In genomic region chr12:39188689-39189088, GRCh38 we compare ENCODE assay signal across 34 cellular contexts.
DNase-seq lines count a peak whose midpoint lies in the region; ATAC-seq, FAIRE-seq and TF ChIP-seq lines count a peak whose summit lies in the region.
"Had no signal": no experiment of that assay in that cellular context is flagged by ENCODE, and none has a peak within 500 bp of the region (broad histone marks: within the 10 kb centered on the region; RNA-seq: fewer than 3 reads in every experiment).

No MANE protein-coding gene starts in this region.

- H3K79me2 ChIP-seq in HepG2 (ENCODE audit: insufficient read depth, low read length) (no peaks in the 10 kb centered on the region), K562 (ENCODE audit: control insufficient read depth, insufficient read depth, low read length) (no peaks in the 10 kb centered on the region)

- ATAC-seq in HepG2, result no peak
- ATAC-seq in right lobe of liver, result no peak
- ATAC-seq in A549, result no peak
- ATAC-seq in K562, result no peak
- ATAC-seq in gastroesophageal sphincter, result no peak
- ATAC-seq: CD8-positive, alpha-beta T cell had no signal

- H3K4me3 ChIP-seq in HepG2 (replicated peaks in 1 of 3; ENCODE audit: insufficient read depth in 1 of 3, low read depth in 2 of 3, low read length in 3 of 3) (no peak overlapping the region), right lobe of liver (no peak overlapping the region), A549 (no peak overlapping the region), K562 (no peak overlapping the region), gastroesophageal sphincter (no peak overlapping the region)
- H3K4me3 ChIP-seq: BLaER1; BLaER1 treated with 17β-estradiol and CSF1 and Interleukin-3, amounts not matched to agents 10 nM and 100 nM had no signal

- H3K9me3 ChIP-seq in HepG2 (ENCODE audit: low read length), result no peaks in the 10 kb centered on the region
- no peaks in the 10 kb centered on the region for H3K9me3 ChIP-seq in right lobe of liver
- no peaks in the 10 kb centered on the region; the same call in 2 of the 3 replicates for H3K9me3 ChIP-seq in A549
- no peaks in the 10 kb centered on the region for H3K9me3 ChIP-seq in K562 (replicated peaks; ENCODE audit: control insufficient read depth, insufficient read depth, low read depth, low read length)
- H3K9me3 ChIP-seq in gastroesophageal sphincter, result no peaks in the 10 kb centered on the region
- H3K9me3 ChIP-seq: BE2C; BLaER1; BLaER1 treated with 17β-estradiol and CSF1 and Interleukin-3, amounts not matched to agents 10 nM and 100 nM; Caco-2 had no signal

- H3K27me3 ChIP-seq in HepG2 (ENCODE audit: control insufficient read depth in 1 of 2, insufficient read depth in 2 of 2, low read length in 2 of 2), result no peaks in the 10 kb centered on the region
- H3K27me3 ChIP-seq in right lobe of liver, result no peaks in the 10 kb centered on the region
- H3K27me3 ChIP-seq in K562 (ENCODE audit: control insufficient read depth in 2 of 2, insufficient read depth in 2 of 2, low read length in 2 of 2), result no peaks in the 10 kb centered on the region
- H3K27me3 ChIP-seq in gastroesophageal sphincter, result no peaks in the 10 kb centered on the region
- H3K27me3 ChIP-seq: BE2C; BLaER1; BLaER1 treated with 17β-estradiol and CSF1 and Interleukin-3, amounts not matched to agents 10 nM and 100 nM had no signal

- no peak for FAIRE-seq in HepG2 (lab: Jason Lieb, UNC)
- FAIRE-seq in A549 (lab: Jason Lieb, UNC), result no peak
- FAIRE-seq in K562 (lab: Jason Lieb, UNC), result no peak
- FAIRE-seq in frontal cortex (lab: Jason Lieb, UNC), result peak; percentile 15
- FAIRE-seq: A204.1, D721Med had no signal

- POLR2A ChIA-PET in HepG2 (lab: Yijun Ruan, JAX) (no interaction called here), A549 (lab: Yijun Ruan, JAX) (no interaction called here), K562 (lab: Yijun Ruan, JAX) (no interaction called here)

- H2AFZ ChIP-seq in HepG2 (ENCODE audit: low read length) (no peak overlapping the region), K562 (ENCODE audit: low read depth, low read length) (no peak overlapping the region)

- H3K4me1 ChIP-seq in HepG2 (ENCODE audit: insufficient read depth, low read length), result no peaks in the 10 kb centered on the region
- H3K4me1 ChIP-seq in right lobe of liver, result no peaks in the 10 kb centered on the region
- H3K4me1 ChIP-seq in A549, result no peaks in the 10 kb centered on the region
- H3K4me1 ChIP-seq in K562 (replicated peaks in 1 of 2; ENCODE audit: control insufficient read depth in 2 of 2, insufficient read depth in 2 of 2, low read length in 2 of 2), result no peaks in the 10 kb centered on the region
- no peaks in the 10 kb centered on the region for H3K4me1 ChIP-seq in gastroesophageal sphincter
- H3K4me1 ChIP-seq: BLaER1; BLaER1 treated with 17β-estradiol and CSF1 and Interleukin-3, amounts not matched to agents 10 nM and 100 nM; Caco-2 had no signal

- TF ChIP-seq POLR2A in HepG2 (IDR thresholded peaks at IDR 0.05; ENCODE audit: insufficient read depth in 1 of 2, low read depth in 2 of 2, low read length in 2 of 2) (no peak), right lobe of liver (IDR thresholded peaks at IDR 0.05) (no peak), A549 (IDR thresholded peaks at IDR 0.05; ENCODE audit: low read length) (no peak), K562 (conservative IDR thresholded peaks at IDR 0.05) (no peak), gastroesophageal sphincter (IDR thresholded peaks at IDR 0.05) (no peak)

- no peak for TF ChIP-seq EP300 in HepG2 (IDR thresholded peaks at IDR 0.05; ENCODE audit: low read depth in 2 of 2, low read length in 2 of 2)
- no peak for TF ChIP-seq EP300 in HepG2 (CRISPR knock-in tag; IDR thresholded peaks at IDR 0.05; ENCODE audit: borderline replicate concordance)
- no peak for TF ChIP-seq EP300 in A549 (IDR thresholded peaks at IDR 0.05)
- no peak for TF ChIP-seq EP300 in K562 (IDR thresholded peaks at IDR 0.05; ENCODE audit: low read length)
- TF ChIP-seq EP300 in gastroesophageal sphincter (IDR thresholded peaks at IDR 0.05), result no peak

- H3K9me1 ChIP-seq in K562 (ENCODE audit: control insufficient read depth, insufficient read depth, low read length), result no peaks in the 10 kb centered on the region

- DNase-seq in HepG2 (ENCODE audit: low spot score) (no peak), right lobe of liver (no peak), A549 (ENCODE audit: low read depth in 1 of 2, low spot score in 1 of 2) (no peak), K562 (ENCODE audit: extremely low read depth in 1 of 4, low spot score in 3 of 4) (no peak), frontal cortex (ENCODE audit: low spot score in 2 of 2) (no peak), D341Med (ENCODE audit: low spot score) (no peak), germinal center (ENCODE audit: low spot score) (no peak)
- DNase-seq: 8988T; ACHN; AML-193; BE2C; C1 segment of cervical spinal cord; Caco-2; Calu3; CD4-positive, alpha-beta memory T cell; CD4-positive, alpha-beta T cell; CD4-positive, CD25-positive, alpha-beta regulatory T cell; CD8-positive, alpha-beta memory T cell; CD8-positive, alpha-beta T cell; COR-L47; DMS 273 treated with DMSO at 0.1 percent for 48 hours; DMS153; DMS53; DMS79; DMS79 treated with DMSO at 0.1 percent for 48 hours; DND-41; EL had no signal

- H3K9ac ChIP-seq in HepG2 (ENCODE audit: insufficient read depth, low read depth, low read length) (no peak overlapping the region), K562 (ENCODE audit: insufficient read depth in 1 of 2, low read depth in 2 of 2, low read length in 2 of 2) (no peak overlapping the region)
- H3K9ac ChIP-seq: BLaER1; BLaER1 treated with 17β-estradiol and CSF1 and Interleukin-3, amounts not matched to agents 10 nM and 100 nM had no signal

- TF ChIP-seq CTCF in HepG2 (CRISPR knock-in tag; IDR thresholded peaks at IDR 0.05) (no peak), right lobe of liver (IDR thresholded peaks at IDR 0.05) (no peak), A549 (IDR thresholded peaks at IDR 0.05) (no peak), K562 (IDR thresholded peaks at IDR 0.05 in 2 of 3, conservative IDR thresholded peaks at IDR 0.05 in 1 of 3; ENCODE audit: insufficient read depth in 2 of 3, low read depth in 1 of 3, low read length in 3 of 3) (no peak), gastroesophageal sphincter (IDR thresholded peaks at IDR 0.05) (no peak)

- H3K36me3 ChIP-seq in HepG2 (replicated peaks in 1 of 2; ENCODE audit: control insufficient read depth in 1 of 2, insufficient read depth in 2 of 2, low read length in 2 of 2), result no peaks in the 10 kb centered on the region
- H3K36me3 ChIP-seq in right lobe of liver, result no peaks in the 10 kb centered on the region
- no peaks in the 10 kb centered on the region for H3K36me3 ChIP-seq in K562 (ENCODE audit: control insufficient read depth, insufficient read depth, low read length)
- no peaks in the 10 kb centered on the region for H3K36me3 ChIP-seq in gastroesophageal sphincter
- H3K36me3 ChIP-seq: BE2C; BLaER1; BLaER1 treated with 17β-estradiol and CSF1 and Interleukin-3, amounts not matched to agents 10 nM and 100 nM had no signal

- H3K4me2 ChIP-seq in HepG2 (ENCODE audit: low read depth, low read length) (no peak overlapping the region), A549 (no peak overlapping the region), K562 (ENCODE audit: insufficient read depth, low read length) (no peak overlapping the region)
- H3K4me2 ChIP-seq: BLaER1; BLaER1 treated with 17β-estradiol and CSF1 and Interleukin-3, amounts not matched to agents 10 nM and 100 nM had no signal

- no peaks in the 10 kb centered on the region for H4K20me1 ChIP-seq in HepG2 (ENCODE audit: insufficient read depth, low read length)
- H4K20me1 ChIP-seq in K562 (replicated peaks; ENCODE audit: control insufficient read depth, insufficient read depth, low read length), result no peaks in the 10 kb centered on the region
- H4K20me1 ChIP-seq: BLaER1; BLaER1 treated with 17β-estradiol and CSF1 and Interleukin-3, amounts not matched to agents 10 nM and 100 nM had no signal

- H3K27ac ChIP-seq in HepG2 (ENCODE audit: extremely low read length, insufficient read depth, low read length) (no peak overlapping the region), right lobe of liver (no peak overlapping the region), A549 (no peak overlapping the region), K562 (ENCODE audit: extremely low read depth, low read depth, low read length) (no peak overlapping the region), gastroesophageal sphincter (no peak overlapping the region)
- H3K27ac ChIP-seq: 22Rv1; BLaER1; BLaER1 treated with 17β-estradiol and CSF1 and Interleukin-3, amounts not matched to agents 10 nM and 100 nM; C4-2B had no signal

- in situ Hi-C loops in HepG2 (cut with HindIII; ENCODE audit: extremely low pct_ligation_motif_present, low pct_unique_long_range_greater_than_20kb), result no loop called here
- in situ Hi-C loops in K562 (cut with MboI), result no loop called here

- TF ChIP-seq RAD21 in HepG2 (CRISPR knock-in tag; IDR thresholded peaks at IDR 0.05) (no peak), A549 (conservative IDR thresholded peaks at IDR 0.05 in 1 of 2, IDR thresholded peaks at IDR 0.05 in 1 of 2) (no peak), K562 (CRISPR knock-in tag; conservative IDR thresholded peaks at IDR 0.05 in 1 of 2, IDR thresholded peaks at IDR 0.05 in 1 of 2) (no peak)

- CTCF ChIA-PET in HepG2 (lab: Yijun Ruan, JAX; ENCODE audit: low intra/inter-chr PET ratio, low total read pairs), result no interaction called here
- CTCF ChIA-PET in A549 (lab: Yijun Ruan, JAX), result no interaction called here
- CTCF ChIA-PET in K562 (lab: Yijun Ruan, JAX; ENCODE audit: low intra/inter-chr PET ratio), result no interaction called here

- intact Hi-C loops in HepG2 (cut with micrococcal nuclease; ENCODE audit: unreplicated experiment), result no loop called here
- intact Hi-C loops in right lobe of liver (cut with DNase I), result no loop called here
- intact Hi-C loops in K562 (cut with micrococcal nuclease), result no loop called here

- BruUV-seq in HepG2 (replicated peaks; lab: Mats Ljungman, UMichigan) (no TSS peak), K562 (replicated peaks; lab: Mats Ljungman, UMichigan) (no TSS peak)

- 46% methylated on average over 5 of the region's 5 CpGs for WGBS in HepG2 (ENCODE audit: low lambda C conversion rate)
- 70% methylated on average over 5 of the region's 5 CpGs for WGBS in right lobe of liver (ENCODE audit: insufficient coverage, low coverage, low lambda C conversion rate, missing lambda C conversion rate)
- WGBS in A549 (ENCODE audit: missing lambda C conversion rate), result 59% methylated on average over 5 of the region's 5 CpGs
- WGBS in K562 (ENCODE audit: insufficient coverage, low coverage, missing lambda C conversion rate), result 2% methylated on average over 5 of the region's 5 CpGs
- WGBS in gastroesophageal sphincter (ENCODE audit: low coverage in 1 of 2), 2 donors, result 95 to 97% methylated on average over 5 of the region's 5 CpGs

TF ChIP-seq in HepG2, 621 proteins besides CTCF, POLR2A, EP300 and RAD21 (continues in another document):
- TF ChIP-seq MAFF (IDR thresholded peaks at IDR 0.05; ENCODE audit: low read depth, low read length), result peak; percentile 49; the same call in 1 of the 2 replicates

Comparison
In these comparisons a context has a peak if more than half of its experiments do, and no peak if none do; other contexts are left out.
1. Of the 241 proteins assayed by ChIP-seq in both HepG2 and K562: peak only in HepG2: MAFF; only in K562: MAFG; in both: none; in neither: 238; mixed calls (peak in some experiments, not most) for 1.